ENCODE assay signal across 8 cellular contexts in the genomic region with DNA sequence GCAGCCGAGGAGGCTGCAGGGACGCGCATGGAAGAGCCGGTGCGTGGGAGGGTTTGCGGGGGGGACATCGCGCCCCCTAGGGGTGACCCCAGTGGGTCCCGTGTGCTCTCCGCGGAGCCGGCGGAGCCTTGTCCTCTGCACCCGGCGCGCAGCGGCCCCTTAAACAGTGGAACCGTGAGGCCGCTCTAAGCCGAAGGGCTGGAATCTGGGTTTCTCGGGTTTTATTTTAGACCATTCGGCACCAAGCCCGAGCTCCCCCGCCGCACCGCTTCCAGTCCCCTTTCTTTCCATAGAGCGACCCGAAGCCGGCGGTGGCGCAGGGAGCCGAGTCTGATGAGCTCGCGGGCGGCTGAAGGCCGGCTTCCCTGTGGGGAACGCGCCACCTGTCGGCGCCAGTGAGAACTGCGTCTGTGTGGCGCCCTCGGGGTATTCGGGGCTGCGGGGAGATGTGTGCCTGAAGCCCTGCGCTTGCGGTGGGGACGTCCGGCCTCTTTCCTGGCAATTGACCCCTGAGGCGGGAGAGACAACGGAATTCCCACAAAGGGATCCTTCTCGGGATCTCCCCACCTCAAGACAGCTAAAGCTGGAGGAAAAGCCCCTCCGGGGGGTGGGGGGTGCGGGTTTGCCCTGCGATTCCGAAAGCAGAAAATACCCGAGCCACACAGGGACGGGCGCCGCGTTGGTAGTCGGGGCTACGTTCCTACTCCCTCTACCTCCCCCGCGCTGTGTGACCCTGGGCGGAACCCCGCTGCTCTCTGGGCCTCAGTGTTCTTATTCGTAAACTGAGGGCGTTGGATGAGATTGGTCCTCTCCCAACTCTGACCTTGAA. TPM values are rescaled to one million over a fixed set of nuclear protein-coding genes. Genes with fewer than 3 reads are reported as not detected.
DNase-seq lines count a peak whose midpoint lies in the region; ATAC-seq and TF ChIP-seq lines count a peak whose summit lies in the region.

No MANE protein-coding gene starts in this region.

- no peak overlapping the region for H3K9ac ChIP-seq in HUES6 (ENCODE audit: low read length)

- peak; percentile 84 for ATAC-seq in GM21423 (IDR thresholded peaks at IDR 0.05; ENCODE audit: unreplicated experiment)
- ATAC-seq in thoracic aorta (ENCODE audit: insufficient number of reproducible peaks, low FRiP score, low read depth), result peak; percentile 66

- POLR2A ChIA-PET in RWPE1 (lab: Yijun Ruan, JAX; ENCODE audit: low non-redundant PET), result no interaction called here

- H3K36me3 ChIP-seq in HUES6 (ENCODE audit: control insufficient read depth, insufficient read depth, low read length), result no peaks in the 10 kb centered on the region
- H3K36me3 ChIP-seq in ovary, result no peaks in the 10 kb centered on the region
- H3K36me3 ChIP-seq in thoracic aorta, result no peaks in the 10 kb centered on the region

- peaks cover 100% of the 10 kb centered on the region for H3K27me3 ChIP-seq in HUES6 (ENCODE audit: control insufficient read depth, insufficient read depth, low read length)
- H3K27me3 ChIP-seq in ovary, result no peaks in the 10 kb centered on the region
- H3K27me3 ChIP-seq in thoracic aorta (replicated peaks; ENCODE audit: insufficient read depth), result peaks cover 45% of the 10 kb centered on the region

- CTCF ChIA-PET in RWPE1 (lab: Yijun Ruan, JAX), result interaction anchor here (0.5 to 4.6 kb wide), 28 partner anchors 8 to 823 kb away, joined by 3 to 28 read pairs (median 3); a partner anchor contains a TSS

- H3K4me3 ChIP-seq in HUES6 (ENCODE audit: low read depth, low read length), result peak overlapping the region; percentile 61
- H3K4me3 ChIP-seq in ovary, result peak overlapping the region; percentile 18
- H3K4me3 ChIP-seq in thoracic aorta, result peak overlapping the region; percentile 57

- H3K27ac ChIP-seq in HUES6 (ENCODE audit: low read depth, low read length) (no peak overlapping the region), RWPE1 (no peak overlapping the region), ovary (no peak overlapping the region), thoracic aorta (peak overlapping the region in 1 of 2 donors; percentile 28)

- TF ChIP-seq EP300 in ovary (IDR thresholded peaks at IDR 0.05), result no peak

- intact Hi-C loops in ovary (cut with DNase I), result loop anchor here (5.0 to 10.0 kb wide), 3 partner anchors 631 to 808 kb away; no protein-coding TSS in a partner anchor

- TF ChIP-seq CTCF in RWPE1 (conservative IDR thresholded peaks at IDR 0.05; ENCODE audit: low read depth), result peak; percentile 90
- peak; percentile 70 to 80 (median 73) for TF ChIP-seq CTCF in ovary (IDR thresholded peaks at IDR 0.05)
- TF ChIP-seq CTCF in thoracic aorta (IDR thresholded peaks at IDR 0.05), result peak; percentile 99

- H3K4me1 ChIP-seq in HUES6 (ENCODE audit: control insufficient read depth, insufficient read depth, low read length), result peaks cover 62% of the 10 kb centered on the region
- no peaks in the 10 kb centered on the region for H3K4me1 ChIP-seq in ovary (ENCODE audit: insufficient read depth)
- peaks cover 8 to 45% of the 10 kb centered on the region in 2 donors for H3K4me1 ChIP-seq in thoracic aorta (ENCODE audit: control insufficient read depth in 1 of 2, low read depth in 2 of 2)

- WGBS in ovary, 3 donors, result 1 to 2% (median 1%) methylated on average over 66 to 69 of the region's 69 CpGs

- no peak for TF ChIP-seq POLR2A in ovary (IDR thresholded peaks at IDR 0.05)

- H3K9me3 ChIP-seq in HUES6 (ENCODE audit: control insufficient read depth, insufficient read depth, low read depth, low read length) (no peaks in the 10 kb centered on the region), ovary (no peaks in the 10 kb centered on the region), thoracic aorta (no peaks in the 10 kb centered on the region)

- DNase-seq in DMS 273 treated with DMSO at 0.1 percent for 48 hours (lab: John Stamatoyannopoulos, UW) (peak; percentile 45), RWPE1 (ENCODE audit: low spot score) (peak; percentile 91), activated gamma-delta T cell treated with Interleukin-2 at 50 U/mL for 16 hours (peak; percentile 73), globus pallidus (ENCODE audit: low spot score) (peak; percentile 61), ovary (peak; percentile 45 to 83 (median 75)), thoracic aorta (ENCODE audit: low spot score) (peak; percentile 27)

RNA-seq across cellular contexts. Expression of a gene that starts 8.2 kb away (rescaled TPM):
- total RNA-seq in ovary (not detected), thoracic aorta (not detected)
- polyA plus RNA-seq in ovary, result not detected

Comparison
In these comparisons a context has a peak if more than half of its experiments do, and no peak if none do; other contexts are left out.
1. DNase-seq: peak in every context shown above with its lines; median percentile 91 in RWPE1; 75 in ovary; 73 in activated gamma-delta T cell treated with Interleukin-2 at 50 U/mL for 16 hours; 61 in globus pallidus; 45 in DMS 273 treated with DMSO at 0.1 percent for 48 hours; 27 in thoracic aorta.